In the genomic region with DNA sequence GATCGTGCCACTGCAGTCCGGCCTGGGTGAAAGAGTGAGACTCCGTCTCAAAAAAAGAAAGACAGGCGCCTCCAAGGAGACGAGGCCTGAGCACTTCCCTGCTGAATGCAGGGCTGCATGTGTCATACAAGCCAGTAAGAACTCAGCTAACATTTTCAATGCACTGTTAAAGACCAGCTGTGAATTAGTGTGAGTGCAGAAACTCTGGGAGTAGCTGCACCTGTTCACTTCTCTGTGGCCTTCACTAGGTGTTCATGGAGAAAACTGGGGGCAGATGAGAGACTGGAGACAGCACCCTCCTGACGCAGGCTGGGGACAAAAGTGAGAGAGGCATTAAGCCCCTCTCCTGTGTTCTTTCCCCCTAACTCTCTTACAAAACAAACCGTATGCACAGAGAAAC, we compare ENCODE assay signal across 25 cellular contexts.
"Had no signal": no experiment of that assay in that cellular context is flagged by ENCODE, and none has a peak within 500 bp of the region (broad histone marks: within the 10 kb centered on the region; RNA-seq: fewer than 3 reads in every experiment).

No MANE protein-coding gene starts in this region.

- H3K36me3 ChIP-seq: breast epithelium, colonic mucosa had no signal

- H3K4me3 Mint-ChIP-seq: activated CD8-positive, alpha-beta T cell treated with anti-CD3 and anti-CD28 coated beads for 36 hours; activated naive CD8-positive, alpha-beta T cell; naive thymus-derived CD4-positive, alpha-beta T cell; T-helper 1 cell treated with Interleukin-12 subunit alpha and Interleukin-12 subunit beta and Interleukin-4 antibody, amounts not matched to agents 30 μg/mL and 1 μg/mL, for 36 hours had no signal

- H3K27ac ChIP-seq: adrenal gland, ascending aorta, breast epithelium, colonic mucosa, foreskin keratinocyte, psoas muscle, right atrium auricular region, spleen, upper lobe of left lung had no signal

- H3K4me1 ChIP-seq: adrenal gland, ascending aorta, breast epithelium, colonic mucosa, foreskin keratinocyte, psoas muscle, right atrium auricular region, upper lobe of left lung had no signal

- H3K27me3 Mint-ChIP-seq: activated CD8-positive, alpha-beta T cell treated with anti-CD3 and anti-CD28 coated beads for 36 hours; activated naive CD8-positive, alpha-beta T cell; naive thymus-derived CD4-positive, alpha-beta T cell had no signal

- H3K4me3 ChIP-seq: adrenal gland, ascending aorta, breast epithelium, colonic mucosa, psoas muscle, right atrium auricular region, spleen, upper lobe of left lung had no signal

- ATAC-seq: activated CD8-positive, alpha-beta T cell treated with anti-CD3 and anti-CD28 coated beads for 36 hours; foreskin keratinocyte; left colon; naive thymus-derived CD4-positive, alpha-beta T cell; stimulated activated naive CD8-positive, alpha-beta T cell treated with anti-CD3 and anti-CD28 coated beads, Interleukin-15, Interleukin-2, amounts not matched to agents 100 U/mL and 50 U/mL, for 24 hours had no signal

- H3K27me3 ChIP-seq: adrenal gland, ascending aorta, breast epithelium, colonic mucosa, foreskin keratinocyte, right atrium auricular region, spleen, upper lobe of left lung had no signal

- H3K27ac Mint-ChIP-seq: activated CD8-positive, alpha-beta T cell treated with anti-CD3 and anti-CD28 coated beads for 36 hours; activated naive CD8-positive, alpha-beta T cell; activated T-helper 2 cell treated with anti-CD3 and anti-CD28 coated beads, Interferon-gamma antibody, Interleukin-2, Interleukin-4, amounts not matched to agents 10 μg/mL and 5 μg/mL and 100 μg/mL, durations not matched to agents 14 hours and 24 hours and 36 hours; naive thymus-derived CD4-positive, alpha-beta T cell; T-helper 1 cell treated with Interleukin-12 subunit alpha and Interleukin-12 subunit beta and Interleukin-4 antibody, amounts not matched to agents 30 μg/mL and 1 μg/mL, for 36 hours had no signal

- DNase-seq: activated CD4-positive, alpha-beta T cell treated with anti-CD3 and anti-CD28 coated beads for 4 hours; activated CD4-positive, CD25-positive, alpha-beta regulatory T cell; activated CD8-positive, alpha-beta T cell treated with anti-CD3 and anti-CD28 coated beads for 36 hours; activated naive CD4-positive, alpha-beta T cell; activated T-cell treated with anti-CD3 and anti-CD28 coated beads, Interleukin-2, amount 50 U/mL, for 1 hour; adrenal gland; colonic mucosa; effector CD4-positive, alpha-beta T cell; erythroblast; foreskin keratinocyte; left colon; mesenchymal stem cell; naive thymus-derived CD4-positive, alpha-beta T cell; psoas muscle; spleen; stimulated activated CD4-positive, alpha-beta T cell treated with anti-CD3 and anti-CD28 coated beads, Interleukin-4, amount 100 ng/mL, for 1 hour; stimulated activated naive CD8-positive, alpha-beta T cell treated with anti-CD3 and anti-CD28 coated beads, Interleukin-15, Interleukin-2, amounts not matched to agents 100 U/mL and 50 U/mL, for 24 hours; T1000; upper lobe of left lung had no signal

- H3K9me3 Mint-ChIP-seq: activated CD8-positive, alpha-beta T cell treated with anti-CD3 and anti-CD28 coated beads for 36 hours; activated T-helper 2 cell treated with anti-CD3 and anti-CD28 coated beads, Interferon-gamma antibody, Interleukin-2, Interleukin-4, amounts not matched to agents 10 μg/mL and 5 μg/mL and 100 μg/mL, durations not matched to agents 14 hours and 24 hours and 36 hours; naive thymus-derived CD4-positive, alpha-beta T cell; T-helper 1 cell treated with Interleukin-12 subunit alpha and Interleukin-12 subunit beta and Interleukin-4 antibody, amounts not matched to agents 30 μg/mL and 1 μg/mL, for 36 hours had no signal

- H3K9me3 ChIP-seq: adrenal gland, ascending aorta, breast epithelium, colonic mucosa, psoas muscle, right atrium auricular region, spleen, upper lobe of left lung had no signal
